ENCODE assay signal across 18 cellular contexts in genomic region chr12:56145218-56145617, GRCh38.
"Had no signal": no experiment of that assay in that cellular context is flagged by ENCODE, and none has a peak within 500 bp of the region (broad histone marks: within the 10 kb centered on the region; RNA-seq: fewer than 3 reads in every experiment).

No MANE protein-coding gene starts in this region.

- H3K36me3 ChIP-seq: ovary had no signal

- H3K9me3 ChIP-seq: adrenal gland, left lung, mucosa of descending colon, ovary, upper lobe of right lung had no signal

- H3K27me3 Mint-ChIP-seq: dendritic cell treated with granulocyte-macrophage colony-stimulating factor and Interleukin-4, amounts not matched to agents 40 ng/mL and 50 ng/mL, for 4 days; memory B cell; naive B cell; stimulated activated memory B cell treated with anti-CD40 and anti-IgM and Interleukin-4, amounts not matched to agents 10 μg/mL and 1 μg/mL and 100 μg/mL, for 72 hours had no signal

- H3K4me3 ChIP-seq: adrenal gland, left lung, mucosa of descending colon, ovary, smooth muscle cell, upper lobe of right lung had no signal

- H3K4me3 Mint-ChIP-seq: activated T-cell treated with anti-CD3 and anti-CD28 coated beads, Interleukin-2, amount 50 U/mL, for 4 hours; dendritic cell treated with granulocyte-macrophage colony-stimulating factor and Interleukin-4, amounts not matched to agents 40 ng/mL and 50 ng/mL, for 4 days; memory B cell; naive B cell; stimulated activated memory B cell treated with anti-CD40 and anti-IgM and Interleukin-4, amounts not matched to agents 10 μg/mL and 1 μg/mL and 100 μg/mL, for 72 hours had no signal

- H3K9me3 Mint-ChIP-seq: activated T-cell treated with anti-CD3 and anti-CD28 coated beads, Interleukin-2, amount 50 U/mL, for 4 hours; dendritic cell treated with granulocyte-macrophage colony-stimulating factor and Interleukin-4, amounts not matched to agents 40 ng/mL and 50 ng/mL, for 4 days; memory B cell; naive B cell; stimulated activated memory B cell treated with anti-CD40 and anti-IgM and Interleukin-4, amounts not matched to agents 10 μg/mL and 1 μg/mL and 100 μg/mL, for 72 hours had no signal

- ATAC-seq: activated T-cell treated with anti-CD3 and anti-CD28 coated beads, Interleukin-2, amount 50 U/mL, for 4 hours; left lung; mucosa of descending colon; stimulated activated memory B cell treated with anti-CD40 and anti-IgM and Interleukin-4, amounts not matched to agents 10 μg/mL and 1 μg/mL and 100 μg/mL, for 72 hours; upper lobe of right lung had no signal

- DNase-seq: activated CD4-positive, alpha-beta T cell treated with anti-CD3 and anti-CD28 coated beads for 1 hour; activated CD4-positive, alpha-beta T cell treated with anti-CD3 and anti-CD28 coated beads, Interleukin-2, amount 50 U/mL, for 4 hours; activated effector memory CD4-positive, alpha-beta T cell treated with Interleukin-2 at 50 U/mL for 16 hours; activated naive CD4-positive, alpha-beta T cell treated with anti-CD3 and anti-CD28 coated beads, Interleukin-2, amount 50 U/mL, for 16 hours; activated T-cell treated with anti-CD3 and anti-CD28 coated beads, Interleukin-2, amount 50 U/mL, for 4 hours; effector CD8-positive, alpha-beta T cell; left lung; mucosa of descending colon; naive B cell; stimulated activated CD4-positive, alpha-beta T cell treated with anti-CD3 and anti-CD28 coated beads, Interleukin-4, amount 100 ng/mL, for 24 hours; T1000; upper lobe of right lung had no signal

- H3K27ac ChIP-seq: ovary had no signal

- H3K27me3 ChIP-seq: adrenal gland, left lung, ovary, upper lobe of right lung had no signal

- H3K27ac Mint-ChIP-seq: dendritic cell treated with granulocyte-macrophage colony-stimulating factor and Interleukin-4, amounts not matched to agents 40 ng/mL and 50 ng/mL, for 4 days; memory B cell; stimulated activated memory B cell treated with anti-CD40 and anti-IgM and Interleukin-4, amounts not matched to agents 10 μg/mL and 1 μg/mL and 100 μg/mL, for 72 hours had no signal
